ENCODE assay signal across 1 cellular context in genomic region chr9:75200892-75201470, GRCh38.
TF ChIP-seq lines count a peak whose summit lies in the region.

No MANE protein-coding gene starts in this region.

TF ChIP-seq in H1, 55 proteins besides CTCF, POLR2A, EP300 and RAD21 (continued from another document):
- TF ChIP-seq CHD7 (IDR thresholded peaks at IDR 0.05; ENCODE audit: insufficient replicate concordance, low read length) (no peak), GABPA (IDR thresholded peaks at IDR 0.05; ENCODE audit: borderline replicate concordance, insufficient read depth, low read length) (no peak), RFX5 (IDR thresholded peaks at IDR 0.05; ENCODE audit: borderline replicate concordance, low read depth, low read length) (no peak), MAFK (IDR thresholded peaks at IDR 0.05; ENCODE audit: low read depth, low read length) (no peak), POU5F1 (IDR thresholded peaks at IDR 0.05; ENCODE audit: low read depth, low read length) (no peak), BRCA1 (IDR thresholded peaks at IDR 0.05; ENCODE audit: low read depth, low read length) (no peak), ATF2 (IDR thresholded peaks at IDR 0.05; ENCODE audit: low read length) (no peak)
